ENCODE assay signal across 8 cellular contexts in the genomic region with DNA sequence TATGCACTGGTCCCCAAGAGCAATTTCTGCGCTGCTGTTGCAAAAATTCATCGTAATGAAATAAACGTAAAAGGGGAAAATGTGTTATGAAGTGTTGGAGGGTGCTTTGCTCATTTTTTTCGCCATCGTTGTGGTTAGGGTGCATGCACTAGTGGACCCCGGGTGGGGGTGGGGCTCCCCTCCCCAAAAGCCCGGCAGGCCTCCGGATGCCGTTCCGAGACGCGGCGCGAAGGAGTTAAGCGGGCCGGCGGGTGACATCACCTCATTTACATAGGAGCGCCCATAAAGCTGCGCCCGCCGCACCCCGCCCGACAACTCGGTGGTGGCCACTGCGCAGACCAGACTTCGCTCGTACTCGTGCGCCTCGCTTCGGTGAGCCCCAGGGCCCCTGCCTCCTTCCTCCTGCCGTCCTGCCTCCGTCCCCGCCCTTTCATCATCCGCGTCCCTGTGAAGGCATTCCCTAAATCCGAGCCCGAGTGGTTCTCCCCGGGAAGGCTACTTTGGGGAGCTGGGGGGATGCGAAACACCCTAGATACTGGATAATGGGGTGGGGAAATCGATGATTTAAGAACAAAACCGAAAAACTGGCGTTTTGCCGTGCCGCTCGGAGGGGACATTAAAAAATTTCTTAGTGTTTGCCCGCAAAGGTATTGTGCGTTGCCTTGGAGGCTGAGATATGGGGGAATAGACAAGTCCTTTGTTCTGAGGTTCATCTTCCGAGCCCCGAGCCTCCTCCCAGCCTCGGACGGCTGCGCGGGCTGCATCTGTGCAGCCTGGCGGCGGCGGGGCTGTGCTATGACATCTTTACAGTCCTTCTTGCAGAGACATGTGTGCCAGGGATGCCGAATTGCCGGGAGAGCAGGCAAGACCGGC. TPM values are rescaled to one million over a fixed set of nuclear protein-coding genes. Genes with fewer than 3 reads are reported as not detected.
DNase-seq lines count a peak whose midpoint lies in the region; ATAC-seq, FAIRE-seq and TF ChIP-seq lines count a peak whose summit lies in the region.

A gene (plus strand): TSS at position 314 of the 873 bp plus-strand sequence.

- peak within 1 kb of the TSS; percentile 92 to 96 for H3K27ac ChIP-seq in breast epithelium
- H3K27ac ChIP-seq in iPS-20b (ENCODE audit: low read length), result peak within 1 kb of the TSS; percentile 98
- peak within 1 kb of the TSS; percentile 90 for H3K27ac ChIP-seq in skeletal muscle tissue (ENCODE audit: low read depth, low read length)

- H3K4me3 ChIP-seq in WI38 (ENCODE audit: low read depth, low read length) (peak within 1 kb of the TSS; percentile 84), breast epithelium (peak within 1 kb of the TSS; percentile 67 to 78 (median 72)), iPS-20b (ENCODE audit: low read length) (peak within 1 kb of the TSS; percentile 97), skeletal muscle tissue (ENCODE audit: low read length in 3 of 3) (peak within 1 kb of the TSS; percentile 73 to 77 (median 74))

- TF ChIP-seq CTCF in WI38 (IDR thresholded peaks at IDR 0.05; ENCODE audit: low read depth, low read length), result no peak
- no peak for TF ChIP-seq CTCF in breast epithelium (IDR thresholded peaks at IDR 0.05)

- H3K9ac ChIP-seq in iPS-20b (ENCODE audit: low read depth, low read length) (peak within 1 kb of the TSS; percentile 100), skeletal muscle tissue (ENCODE audit: low read depth in 1 of 3, low read length in 3 of 3) (peak within 1 kb of the TSS; percentile 75 to 89 (median 85))

- ATAC-seq in GM18505 (IDR thresholded peaks at IDR 0.05; ENCODE audit: unreplicated experiment), result peak; percentile 29
- ATAC-seq in HG03064 (IDR thresholded peaks at IDR 0.05; ENCODE audit: low read depth, unreplicated experiment), result peak; percentile 32

- peaks cover 6 to 38% of the 10 kb centered on the region in 2 donors for H3K27me3 ChIP-seq in breast epithelium
- no peaks in the 10 kb centered on the region for H3K27me3 ChIP-seq in iPS-20b (ENCODE audit: insufficient read depth, low read length)
- peaks cover 0 to 4% (median 0%) of the 10 kb centered on the region in 3 donors for H3K27me3 ChIP-seq in skeletal muscle tissue (ENCODE audit: control insufficient read depth in 3 of 3, insufficient read depth in 3 of 3, low read length in 3 of 3)

- intact Hi-C loops in breast epithelium (cut with DNase I; ENCODE audit: low total_unique reads), result loop anchor here (10.0 kb wide), 1 partner anchor 520 kb away; no protein-coding TSS in a partner anchor

- H3K9me3 ChIP-seq in breast epithelium, result peaks cover 0 to 5% of the 10 kb centered on the region in 2 donors
- no peaks in the 10 kb centered on the region for H3K9me3 ChIP-seq in iPS-20b (ENCODE audit: insufficient read depth, low read depth, low read length)
- H3K9me3 ChIP-seq in skeletal muscle tissue (ENCODE audit: control insufficient read depth in 3 of 3, low read length in 3 of 3), result no peaks in the 10 kb centered on the region

- DNase-seq in NCI-H226 (peak; percentile 67), breast epithelium (ENCODE audit: low spot score in 2 of 2) (peak; percentile 73 to 87), HTR-8/SVneo (ENCODE audit: insufficient read length, low spot score) (no peak)

- TF ChIP-seq POLR2A in GM18505 (IDR thresholded peaks at IDR 0.05; ENCODE audit: borderline replicate concordance, extremely low read depth, insufficient read depth, insufficient read length) (no peak), breast epithelium (IDR thresholded peaks at IDR 0.05) (peak; percentile 95)

- no peak for FAIRE-seq in HTR-8/SVneo (lab: Jason Lieb, UNC)

- no peaks in the 10 kb centered on the region for H3K4me1 ChIP-seq in breast epithelium
- H3K4me1 ChIP-seq in iPS-20b (ENCODE audit: insufficient read depth, low read length), result peaks cover 9% of the 10 kb centered on the region; the same call in 1 of the 2 replicates
- peaks cover 0 to 9% (median 0%) of the 10 kb centered on the region in 3 donors for H3K4me1 ChIP-seq in skeletal muscle tissue (ENCODE audit: control insufficient read depth in 3 of 3, insufficient read depth in 3 of 3, low read length in 3 of 3)

- H3K36me3 ChIP-seq in breast epithelium (no peaks in the 10 kb centered on the region), iPS-20b (ENCODE audit: insufficient read depth, low read depth, low read length) (peaks cover 24% of the 10 kb centered on the region), skeletal muscle tissue (ENCODE audit: control insufficient read depth in 3 of 3, insufficient read depth in 3 of 3, low read length in 3 of 3) (no peaks in the 10 kb centered on the region)

RNA-seq across cellular contexts. Expression of the gene that starts here (rescaled TPM):
- total RNA-seq in breast epithelium (1,000 to 10,000 TPM; 1,496 to 5,389 (median 3,453) TPM), skeletal muscle tissue (1,543 TPM)
